1 cellular context compared by ENCODE assay signal in the genomic region with DNA sequence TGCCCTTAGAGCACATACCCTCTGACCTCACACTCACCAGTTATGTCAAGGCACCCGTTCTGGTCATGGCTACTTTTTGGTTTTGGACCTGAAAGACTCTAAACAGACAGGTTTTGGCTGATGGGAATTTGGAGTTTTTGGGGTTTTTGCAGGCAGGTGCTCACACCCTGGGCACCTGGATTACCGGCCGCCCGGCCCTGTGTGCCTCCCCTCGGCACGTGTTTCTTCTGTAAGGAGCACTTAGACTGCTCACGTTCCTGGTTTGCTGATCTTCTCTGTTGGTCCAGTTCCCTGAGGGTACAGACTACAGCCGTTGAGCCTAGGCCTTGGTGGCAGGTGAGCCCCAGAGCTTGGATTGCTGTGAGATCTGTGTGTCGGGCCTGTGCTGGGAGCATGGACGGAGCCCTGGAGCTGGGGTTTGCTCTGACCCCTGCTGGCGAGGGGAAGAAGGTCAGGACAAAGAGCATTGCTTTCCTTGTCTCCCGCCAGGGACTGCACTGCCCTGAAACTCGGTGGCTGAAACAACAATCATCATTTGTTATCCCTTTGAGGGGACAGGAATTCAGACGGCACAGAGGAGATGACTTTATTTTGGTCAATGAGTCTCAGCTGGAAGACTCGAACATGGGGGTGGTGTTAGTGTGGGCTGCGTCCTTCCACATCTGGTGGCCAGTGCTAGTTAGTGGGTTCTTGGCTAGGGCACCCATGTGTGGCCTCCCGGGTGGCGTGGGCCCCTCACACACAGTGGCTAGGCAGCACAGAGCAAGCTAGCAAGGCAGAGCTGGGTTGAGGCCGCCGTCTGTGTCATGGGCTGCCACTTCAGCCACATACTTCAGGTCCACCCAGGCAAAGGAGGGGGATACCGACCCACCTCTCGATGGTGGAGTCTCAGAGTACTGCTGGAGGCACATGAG.
TF ChIP-seq lines count a peak whose summit lies in the region.

No MANE protein-coding gene starts in this region.

TF ChIP-seq in K562, 482 proteins besides CTCF, POLR2A, EP300 and RAD21 (continued from another document):
- TF ChIP-seq ZNF121 (CRISPR knock-in tag; conservative IDR thresholded peaks at IDR 0.05) (0 out of 2 replicates have a peak, but pooled peaks have one; percentile 9), CEBPG (CRISPR knock-in tag; IDR thresholded peaks at IDR 0.05) (no peak), CEBPG (tag; conservative IDR thresholded peaks at IDR 0.05 in 1 of 2, IDR thresholded peaks at IDR 0.05 in 1 of 2) (no peak)
